28 cellular contexts compared by ENCODE assay signal in genomic region chr11:101692980-101693379, GRCh38.
"Had no signal": no experiment of that assay in that cellular context is flagged by ENCODE, and none has a peak within 500 bp of the region (broad histone marks: within the 10 kb centered on the region; RNA-seq: fewer than 3 reads in every experiment).

No MANE protein-coding gene starts in this region.

- H3K4me3 Mint-ChIP-seq: dendritic cell treated with granulocyte-macrophage colony-stimulating factor and Interleukin-4, amounts not matched to agents 40 ng/mL and 50 ng/mL, for 4 days; effector memory CD8-positive, alpha-beta T cell; endodermal cell; memory B cell; mesothelial cell of epicardium; naive B cell had no signal

- H3K4me1 ChIP-seq: colonic mucosa, esophagus squamous epithelium, gastrocnemius medialis, heart right ventricle, left lung, lower lobe of right lung had no signal

- H3K4me1 Mint-ChIP-seq: memory B cell, mesothelial cell of epicardium, naive B cell had no signal

- DNase-seq: colonic mucosa; cortex of kidney; effector CD8-positive, alpha-beta T cell; effector memory CD8-positive, alpha-beta T cell; endodermal cell; erythroblast; esophagus squamous epithelium; foreskin fibroblast; foreskin melanocyte; gastrocnemius medialis; glutamatergic neuron; head of caudate nucleus; heart right ventricle; hippocampal formation; left cardiac atrium; left lung; left ventricle myocardium superior; lower lobe of right lung; mucosa of descending colon; naive B cell had no signal

- H3K27ac ChIP-seq: colonic mucosa, epithelial cell of prostate, esophagus squamous epithelium, gastrocnemius medialis, heart right ventricle, left lung, lower lobe of right lung had no signal

- H3K4me3 ChIP-seq: colonic mucosa, esophagus squamous epithelium, gastrocnemius medialis, heart right ventricle, left lung, lower lobe of right lung, mucosa of descending colon had no signal

- H3K36me3 ChIP-seq: colonic mucosa, esophagus squamous epithelium, gastrocnemius medialis, heart right ventricle, left lung, lower lobe of right lung had no signal

- H3K27me3 Mint-ChIP-seq: dendritic cell treated with granulocyte-macrophage colony-stimulating factor and Interleukin-4, amounts not matched to agents 40 ng/mL and 50 ng/mL, for 4 days; effector memory CD8-positive, alpha-beta T cell; naive B cell had no signal

- H3K9me3 ChIP-seq: colonic mucosa, gastrocnemius medialis, mucosa of descending colon had no signal

- H3K27me3 ChIP-seq: colonic mucosa, esophagus squamous epithelium, gastrocnemius medialis, heart right ventricle, left lung had no signal

- ATAC-seq: effector memory CD8-positive, alpha-beta T cell; esophagus mucosa; gastrocnemius medialis; heart right ventricle; left cardiac atrium; left lung; left ventricle myocardium superior; lower lobe of right lung; mucosa of descending colon had no signal

- H3K36me3 Mint-ChIP-seq: memory B cell, naive B cell had no signal

- FAIRE-seq: endometrium, islet of Langerhans, keratinocyte had no signal

- H3K27ac Mint-ChIP-seq: dendritic cell treated with granulocyte-macrophage colony-stimulating factor and Interleukin-4, amounts not matched to agents 40 ng/mL and 50 ng/mL, for 4 days; effector memory CD8-positive, alpha-beta T cell; endodermal cell; memory B cell; mesothelial cell of epicardium; naive B cell had no signal
